Comparison of ENCODE assay signal across 28 cellular contexts in genomic region chr14:104087505-104087904, GRCh38. TPM values are rescaled to one million over a fixed set of nuclear protein-coding genes. Genes with fewer than 3 reads are reported as not detected.
DNase-seq lines count a peak whose midpoint lies in the region; ATAC-seq and TF ChIP-seq lines count a peak whose summit lies in the region.
"Had no signal": no experiment of that assay in that cellular context is flagged by ENCODE, and none has a peak within 500 bp of the region (broad histone marks: within the 10 kb centered on the region; RNA-seq: fewer than 3 reads in every experiment).

No MANE protein-coding gene starts in this region.

- intact Hi-C loops in activated CD4-positive, alpha-beta T cell treated with anti-CD3 and anti-CD28 coated beads, Interleukin-2, amount 10 ng/mL, durations not matched to agents 24 days and 14 days (cut with micrococcal nuclease): no loop called here

- peak overlapping the region; percentile 73 for H3K27ac Mint-ChIP-seq in progenitor cell of endocrine pancreas
- H3K27ac Mint-ChIP-seq in activated CD4-positive, alpha-beta T cell treated with anti-CD3 and anti-CD28 coated beads, Interleukin-2, amount 10 ng/mL, durations not matched to agents 24 days and 14 days: no peak overlapping the region
- H3K27ac Mint-ChIP-seq: activated naive CD8-positive, alpha-beta T cell treated with anti-CD3 and anti-CD28 coated beads, Interleukin-2, amount 10 ng/mL, durations not matched to agents 7 days and 5 days; activated T-cell treated with anti-CD3 and anti-CD28 coated beads, Interleukin-2, amount 50 U/mL, for 24 hours; IgD-negative memory B cell; memory B cell; stimulated activated effector memory CD8-positive, alpha-beta T cell treated with anti-CD3 and anti-CD28 coated beads, Interleukin-12 subunit alpha, Interleukin-12 subunit beta, amount 100 ng/mL, for 72 hours had no signal

- ATAC-seq in left lobe of liver: no peak
- no peak for ATAC-seq in SK-N-SH treated with all-trans-retinoic acid at 6 μM for 48 hours
- ATAC-seq: GM12878; HCT116; stimulated activated effector memory CD8-positive, alpha-beta T cell treated with anti-CD3 and anti-CD28 coated beads, Interleukin-12 subunit alpha, Interleukin-12 subunit beta, amount 100 ng/mL, for 72 hours had no signal

- TF ChIP-seq CTCF in progenitor cell of endocrine pancreas (IDR thresholded peaks at IDR 0.05; ENCODE audit: unreplicated experiment): no peak

- H3K27me3 Mint-ChIP-seq in progenitor cell of endocrine pancreas: peaks cover 19% of the 10 kb centered on the region
- H3K27me3 Mint-ChIP-seq in activated CD4-positive, alpha-beta T cell treated with anti-CD3 and anti-CD28 coated beads, Interleukin-2, amount 10 ng/mL, durations not matched to agents 24 days and 14 days: peaks cover 4% of the 10 kb centered on the region

- peaks cover 10% of the 10 kb centered on the region for H3K4me1 Mint-ChIP-seq in progenitor cell of endocrine pancreas (ENCODE audit: low read depth)
- H3K4me1 Mint-ChIP-seq in activated CD4-positive, alpha-beta T cell treated with anti-CD3 and anti-CD28 coated beads, Interleukin-2, amount 10 ng/mL, durations not matched to agents 24 days and 14 days: no peaks in the 10 kb centered on the region
- H3K4me1 Mint-ChIP-seq: activated naive CD8-positive, alpha-beta T cell treated with anti-CD3 and anti-CD28 coated beads, Interleukin-2, amount 10 ng/mL, durations not matched to agents 7 days and 5 days; IgD-negative memory B cell; memory B cell; neural crest cell; stimulated activated effector memory CD8-positive, alpha-beta T cell treated with anti-CD3 and anti-CD28 coated beads, Interleukin-12 subunit alpha, Interleukin-12 subunit beta, amount 100 ng/mL, for 72 hours had no signal

- no peaks in the 10 kb centered on the region for H3K9me3 Mint-ChIP-seq in progenitor cell of endocrine pancreas (ENCODE audit: low read depth)
- H3K9me3 Mint-ChIP-seq in activated CD4-positive, alpha-beta T cell treated with anti-CD3 and anti-CD28 coated beads, Interleukin-2, amount 10 ng/mL, durations not matched to agents 24 days and 14 days: no peaks in the 10 kb centered on the region
- H3K9me3 Mint-ChIP-seq: activated naive CD8-positive, alpha-beta T cell treated with anti-CD3 and anti-CD28 coated beads, Interleukin-2, amount 10 ng/mL, durations not matched to agents 7 days and 5 days; activated T-cell treated with anti-CD3 and anti-CD28 coated beads, Interleukin-2, amount 50 U/mL, for 24 hours; IgD-negative memory B cell; memory B cell; neural crest cell; stimulated activated effector memory CD8-positive, alpha-beta T cell treated with anti-CD3 and anti-CD28 coated beads, Interleukin-12 subunit alpha, Interleukin-12 subunit beta, amount 100 ng/mL, for 72 hours had no signal

- H3K36me3 Mint-ChIP-seq in progenitor cell of endocrine pancreas (ENCODE audit: insufficient read depth): no peaks in the 10 kb centered on the region
- no peaks in the 10 kb centered on the region for H3K36me3 Mint-ChIP-seq in activated CD4-positive, alpha-beta T cell treated with anti-CD3 and anti-CD28 coated beads, Interleukin-2, amount 10 ng/mL, durations not matched to agents 24 days and 14 days (ENCODE audit: low read depth)
- H3K36me3 Mint-ChIP-seq: activated naive CD8-positive, alpha-beta T cell treated with anti-CD3 and anti-CD28 coated beads, Interleukin-2, amount 10 ng/mL, durations not matched to agents 7 days and 5 days; IgD-negative memory B cell; memory B cell; stimulated activated effector memory CD8-positive, alpha-beta T cell treated with anti-CD3 and anti-CD28 coated beads, Interleukin-12 subunit alpha, Interleukin-12 subunit beta, amount 100 ng/mL, for 72 hours had no signal

- no peak overlapping the region for H3K4me3 Mint-ChIP-seq in progenitor cell of endocrine pancreas (ENCODE audit: low read depth)
- H3K4me3 Mint-ChIP-seq in activated CD4-positive, alpha-beta T cell treated with anti-CD3 and anti-CD28 coated beads, Interleukin-2, amount 10 ng/mL, durations not matched to agents 24 days and 14 days: no peak overlapping the region
- H3K4me3 Mint-ChIP-seq: activated naive CD8-positive, alpha-beta T cell treated with anti-CD3 and anti-CD28 coated beads, Interleukin-2, amount 10 ng/mL, durations not matched to agents 7 days and 5 days; activated T-cell treated with anti-CD3 and anti-CD28 coated beads, Interleukin-2, amount 50 U/mL, for 24 hours; IgD-negative memory B cell; memory B cell; neural crest cell; stimulated activated effector memory CD8-positive, alpha-beta T cell treated with anti-CD3 and anti-CD28 coated beads, Interleukin-12 subunit alpha, Interleukin-12 subunit beta, amount 100 ng/mL, for 72 hours had no signal

- DNase-seq in HuH-7.5 (ENCODE audit: low spot score) (peak; percentile 4), ecto neural progenitor cell (ENCODE audit: low spot score) (peak; percentile 48), left lobe of liver (ENCODE audit: low spot score) (peak; percentile 59), progenitor cell of endocrine pancreas (ENCODE audit: low spot score, unreplicated experiment) (no peak), NCI-H526 treated with DMSO at 0.1 percent for 48 hours (lab: John Stamatoyannopoulos, UW) (no peak), putamen (ENCODE audit: low spot score) (no peak)
- DNase-seq in activated CD4-positive, alpha-beta T cell treated with anti-CD3 and anti-CD28 coated beads, Interleukin-2, amount 10 ng/mL, durations not matched to agents 24 days and 14 days: no peak
- DNase-seq: activated CD4-positive, alpha-beta T cell treated with anti-CD3 and anti-CD28 coated beads, Interleukin-2, amount 50 U/mL, for 1 hour; activated gamma-delta T cell; C1 segment of cervical spinal cord; COR-L47; cortex of kidney; foreskin fibroblast; NCI-H1048; NCI-H446 treated with DMSO at 0.1 percent for 48 hours; NCI-H82; T1000; trophoblast cell had no signal

TF ChIP-seq in SK-N-SH treated with all-trans-retinoic acid at 6 μM for 48 hours, 23 proteins besides CTCF, POLR2A, EP300 and RAD21 (continues in another document):
- TF ChIP-seq, protein P1, sequence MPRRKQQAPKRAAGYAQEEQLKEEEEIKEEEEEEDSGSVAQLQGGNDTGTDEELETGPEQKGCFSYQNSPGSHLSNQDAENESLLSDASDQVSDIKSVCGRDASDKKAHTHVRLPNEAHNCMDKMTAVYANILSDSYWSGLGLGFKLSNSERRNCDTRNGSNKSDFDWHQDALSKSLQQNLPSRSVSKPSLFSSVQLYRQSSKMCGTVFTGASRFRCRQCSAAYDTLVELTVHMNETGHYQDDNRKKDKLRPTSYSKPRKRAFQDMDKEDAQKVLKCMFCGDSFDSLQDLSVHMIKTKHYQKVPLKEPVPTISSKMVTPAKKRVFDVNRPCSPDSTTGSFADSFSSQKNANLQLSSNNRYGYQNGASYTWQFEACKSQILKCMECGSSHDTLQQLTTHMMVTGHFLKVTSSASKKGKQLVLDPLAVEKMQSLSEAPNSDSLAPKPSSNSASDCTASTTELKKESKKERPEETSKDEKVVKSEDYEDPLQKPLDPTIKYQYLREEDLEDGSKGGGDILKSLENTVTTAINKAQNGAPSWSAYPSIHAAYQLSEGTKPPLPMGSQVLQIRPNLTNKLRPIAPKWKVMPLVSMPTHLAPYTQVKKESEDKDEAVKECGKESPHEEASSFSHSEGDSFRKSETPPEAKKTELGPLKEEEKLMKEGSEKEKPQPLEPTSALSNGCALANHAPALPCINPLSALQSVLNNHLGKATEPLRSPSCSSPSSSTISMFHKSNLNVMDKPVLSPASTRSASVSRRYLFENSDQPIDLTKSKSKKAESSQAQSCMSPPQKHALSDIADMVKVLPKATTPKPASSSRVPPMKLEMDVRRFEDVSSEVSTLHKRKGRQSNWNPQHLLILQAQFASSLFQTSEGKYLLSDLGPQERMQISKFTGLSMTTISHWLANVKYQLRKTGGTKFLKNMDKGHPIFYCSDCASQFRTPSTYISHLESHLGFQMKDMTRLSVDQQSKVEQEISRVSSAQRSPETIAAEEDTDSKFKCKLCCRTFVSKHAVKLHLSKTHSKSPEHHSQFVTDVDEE (CRISPR knock-in tag; IDR thresholded peaks at IDR 0.05): no peak
- TF ChIP-seq, protein P2, sequence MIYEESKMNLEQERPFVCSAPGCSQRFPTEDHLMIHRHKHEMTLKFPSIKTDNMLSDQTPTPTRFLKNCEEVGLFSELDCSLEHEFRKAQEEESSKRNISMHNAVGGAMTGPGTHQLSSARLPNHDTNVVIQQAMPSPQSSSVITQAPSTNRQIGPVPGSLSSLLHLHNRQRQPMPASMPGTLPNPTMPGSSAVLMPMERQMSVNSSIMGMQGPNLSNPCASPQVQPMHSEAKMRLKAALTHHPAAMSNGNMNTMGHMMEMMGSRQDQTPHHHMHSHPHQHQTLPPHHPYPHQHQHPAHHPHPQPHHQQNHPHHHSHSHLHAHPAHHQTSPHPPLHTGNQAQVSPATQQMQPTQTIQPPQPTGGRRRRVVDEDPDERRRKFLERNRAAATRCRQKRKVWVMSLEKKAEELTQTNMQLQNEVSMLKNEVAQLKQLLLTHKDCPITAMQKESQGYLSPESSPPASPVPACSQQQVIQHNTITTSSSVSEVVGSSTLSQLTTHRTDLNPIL (CRISPR knock-in tag; IDR thresholded peaks at IDR 0.05; ENCODE audit: low read depth): no peak
- TF ChIP-seq ZFP30 (CRISPR knock-in tag; IDR thresholded peaks at IDR 0.05) (no peak), ZC3H10 (CRISPR knock-in tag; IDR thresholded peaks at IDR 0.05) (no peak), CSRNP3 (CRISPR knock-in tag; IDR thresholded peaks at IDR 0.05) (no peak)

RNA-seq across cellular contexts. Expression of gene ASPG, which starts 2.0 kb away (rescaled TPM):
- total RNA-seq in left lobe of liver (282 TPM), progenitor cell of endocrine pancreas (not detected in 2 replicates)
- not detected in 2 replicates for total RNA-seq in activated CD4-positive, alpha-beta T cell treated with anti-CD3 and anti-CD28 coated beads, Interleukin-2, amount 10 ng/mL, durations not matched to agents 24 days and 14 days
- total RNA-seq: activated naive CD8-positive, alpha-beta T cell treated with anti-CD3 and anti-CD28 coated beads, Interleukin-2, amount 10 ng/mL, durations not matched to agents 7 days and 5 days; GM12878; kidney epithelial cell; neural crest cell had no signal

RNA-seq across cellular contexts. Expression of gene KIF26A, which starts 50.9 kb away (rescaled TPM):
- 1.3 TPM for total RNA-seq in left lobe of liver
- 7.0 and 7.4 TPM in 2 replicates for total RNA-seq in progenitor cell of endocrine pancreas
- 0.24 and 0.26 TPM in 2 replicates for total RNA-seq in activated CD4-positive, alpha-beta T cell treated with anti-CD3 and anti-CD28 coated beads, Interleukin-2, amount 10 ng/mL, durations not matched to agents 24 days and 14 days

Comparison
In these comparisons a context has a peak if more than half of its experiments do, and no peak if none do; other contexts are left out.
1. DNase-seq: peak in HuH-7.5 (single experiment), ecto neural progenitor cell (single experiment) and left lobe of liver (single experiment); none in progenitor cell of endocrine pancreas (single experiment), NCI-H526 treated with DMSO at 0.1 percent for 48 hours (single experiment), putamen (single experiment) and activated CD4-positive, alpha-beta T cell treated with anti-CD3 and anti-CD28 coated beads, Interleukin-2, amount 10 ng/mL, durations not matched to agents 24 days and 14 days (single experiment).
2. RNA of gene ASPG, which starts 2.0 kb away (total RNA-seq): 282 TPM in left lobe of liver (single experiment); not detected in progenitor cell of endocrine pancreas and not detected in activated CD4-positive, alpha-beta T cell treated with anti-CD3 and anti-CD28 coated beads, Interleukin-2, amount 10 ng/mL, durations not matched to agents 24 days and 14 days; every median in the first group is over 100 times any median in the second.